In the genomic region with DNA sequence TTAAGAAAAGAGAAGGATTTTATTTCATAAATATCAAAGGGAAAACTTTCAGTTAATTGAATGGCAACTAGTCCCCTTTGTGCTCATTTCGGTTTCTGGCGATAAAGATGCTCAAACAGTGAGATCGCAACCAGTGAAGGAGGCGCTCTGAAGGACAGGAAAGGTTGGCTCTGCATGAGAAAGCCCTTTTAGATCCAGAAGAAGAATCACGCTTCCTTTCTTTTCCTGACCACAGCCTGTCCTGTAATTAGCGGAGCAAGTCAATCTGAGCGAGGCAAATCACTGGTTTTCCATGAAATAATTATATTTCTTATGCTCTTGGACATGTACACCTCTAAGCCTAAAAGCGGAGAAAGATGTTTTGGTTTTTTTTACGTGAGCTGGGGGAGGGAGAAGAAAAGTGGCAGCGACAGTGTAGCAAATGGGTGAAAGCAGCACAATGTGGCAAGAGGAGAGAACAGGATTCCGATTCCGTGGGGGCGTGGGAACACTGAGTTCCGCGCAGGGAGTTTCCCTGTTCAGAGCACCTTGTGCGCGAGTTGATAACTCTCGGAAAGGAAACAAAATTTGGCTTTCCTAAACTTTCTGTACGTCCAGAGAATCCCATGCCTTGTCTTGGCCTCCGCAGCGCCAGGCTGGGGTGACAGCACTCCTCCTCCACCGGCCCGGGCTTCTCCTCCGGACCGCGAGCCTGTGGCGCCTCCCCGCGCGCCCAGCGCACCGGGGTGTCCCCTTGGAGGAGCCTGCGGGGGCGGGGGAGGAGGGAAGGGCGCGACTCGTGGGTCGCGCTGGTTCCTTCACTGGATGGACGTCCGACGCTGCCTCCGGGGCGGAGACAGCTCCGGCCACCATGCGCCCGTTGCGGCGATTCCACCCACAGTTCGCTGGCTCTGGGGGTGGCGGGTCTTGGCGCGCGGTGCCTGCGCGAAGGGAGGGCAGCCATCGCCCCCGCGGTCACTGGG, we compare ENCODE assay signal across 8 cellular contexts. TPM values are rescaled to one million over a fixed set of nuclear protein-coding genes. Genes with fewer than 3 reads are reported as not detected.
A peak's percentile ranks its signal among the peaks of the same experiment; 100 is the strongest.
DNase-seq lines count a peak whose midpoint lies in the region; ATAC-seq and TF ChIP-seq lines count a peak whose summit lies in the region.

No MANE protein-coding gene starts in this region.

- DNase-seq in HL-60 (ENCODE audit: low read depth in 1 of 2, low spot score in 1 of 2): peak in 1 of 2 experiments; percentile 7
- no peak for DNase-seq in astrocyte of the cerebellum (ENCODE audit: low read depth)
- no peak for DNase-seq in kidney epithelial cell (ENCODE audit: low read depth)
- peak; percentile 7 for DNase-seq in stimulated activated CD4-positive, alpha-beta T cell treated with anti-CD3 and anti-CD28 coated beads, Interleukin-1b, Interleukin-23, amount 100 ng/mL, for 48 hours
- DNase-seq in GM19240 (ENCODE audit: insufficient read length, low spot score): no peak

- no peak overlapping the region for H3K9ac ChIP-seq in BLaER1

- no peak for TF ChIP-seq CTCF in HL-60 (IDR thresholded peaks at IDR 0.05; ENCODE audit: insufficient read depth, low read length)
- no peak for TF ChIP-seq CTCF in astrocyte of the cerebellum (IDR thresholded peaks at IDR 0.05; ENCODE audit: low read depth, low read length, missing control alignments)
- TF ChIP-seq CTCF in kidney epithelial cell (IDR thresholded peaks at IDR 0.05; ENCODE audit: insufficient read depth, low read length, poor library complexity, severe bottlenecking): no peak

- peaks cover 28% of the 10 kb centered on the region for H4K20me1 ChIP-seq in BLaER1

- peak overlapping the region; percentile 63 for H3K4me3 ChIP-seq in BLaER1
- H3K4me3 ChIP-seq in HL-60 (replicated peaks; ENCODE audit: insufficient read depth, low read length): peak overlapping the region; percentile 38
- H3K4me3 ChIP-seq in astrocyte of the cerebellum (ENCODE audit: low read depth, low read length): peak overlapping the region; percentile 49
- H3K4me3 ChIP-seq in kidney epithelial cell (ENCODE audit: low read depth, low read length): peak overlapping the region; percentile 55

- peak overlapping the region; percentile 88 for H3K4me2 ChIP-seq in BLaER1

- in situ Hi-C loops in astrocyte of the cerebellum (cut with HindIII; ENCODE audit: low sequenced_read_pairs): no loop called here

- H3K36me3 ChIP-seq in BLaER1 (no peaks in the 10 kb centered on the region), kidney epithelial cell (ENCODE audit: control insufficient read depth, insufficient read depth, low read length) (no peaks in the 10 kb centered on the region)

- H3K4me1 ChIP-seq in BLaER1: peaks cover 16% of the 10 kb centered on the region

- H3K27me3 ChIP-seq in BLaER1 (peaks cover 47% of the 10 kb centered on the region), HL-60 (ENCODE audit: insufficient read depth, poor library complexity, severe bottlenecking) (peaks cover 43% of the 10 kb centered on the region), kidney epithelial cell (ENCODE audit: control insufficient read depth, insufficient read depth, low read length) (peaks cover 14% of the 10 kb centered on the region)

- peaks cover 11% of the 10 kb centered on the region; the same call in 1 of the 2 replicates for H3K9me3 ChIP-seq in BLaER1

- H3K27ac ChIP-seq in BLaER1 (no peak overlapping the region), HL-60 (replicated peaks) (no peak overlapping the region)

- ATAC-seq in HG02970 (IDR thresholded peaks at IDR 0.05; ENCODE audit: low FRiP score, unreplicated experiment) (no peak), GM18873 (IDR thresholded peaks at IDR 0.05; ENCODE audit: low FRiP score, unreplicated experiment) (no peak)

RNA-seq across cellular contexts. Expression of a gene that starts 0.6 kb away (rescaled TPM):
- 3.4 and 4.9 TPM in 2 replicates for total RNA-seq in kidney epithelial cell
